Comparison of ENCODE assay signal across 9 cellular contexts in the genomic region with DNA sequence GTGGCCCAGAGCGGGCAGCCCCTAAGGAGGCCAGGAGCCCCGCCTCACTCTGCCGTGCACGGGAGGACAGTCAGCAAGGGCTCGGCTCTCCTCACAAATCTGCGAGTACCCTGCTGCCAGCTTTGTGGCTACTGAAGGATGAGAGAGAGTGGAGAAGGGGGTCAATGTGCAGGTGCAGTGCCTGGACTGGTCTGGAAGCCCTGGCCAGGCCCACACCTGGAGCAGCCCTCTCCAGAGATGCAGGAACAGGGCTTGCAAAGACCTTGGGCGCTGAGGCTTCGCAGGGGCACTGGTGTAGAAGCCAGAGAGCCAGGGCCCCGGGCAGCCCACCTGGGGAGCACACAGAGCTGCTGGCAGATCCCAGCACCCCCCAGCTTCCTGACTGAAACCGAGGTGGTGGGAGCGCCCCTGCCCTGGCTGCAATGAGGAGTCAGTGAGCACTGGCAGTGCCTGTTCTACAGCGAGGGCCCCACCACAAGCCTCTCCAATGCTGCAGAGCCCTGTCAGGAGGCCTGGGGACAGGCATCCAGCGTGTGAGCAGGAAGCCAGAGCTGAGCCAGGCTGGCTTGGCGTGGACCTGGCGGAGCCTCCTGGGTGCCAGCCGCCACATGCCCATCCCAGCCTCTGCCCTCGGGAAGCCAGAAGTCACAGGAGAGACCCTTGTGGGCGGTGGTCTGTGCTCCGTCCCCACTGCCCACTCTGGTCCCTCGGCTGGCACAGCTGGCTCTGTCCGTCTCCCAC. TPM values are rescaled to one million over a fixed set of nuclear protein-coding genes. Genes with fewer than 3 reads are reported as not detected.
A peak's percentile ranks its signal among the peaks of the same experiment; 100 is the strongest.
DNase-seq lines count a peak whose midpoint lies in the region; ATAC-seq and TF ChIP-seq lines count a peak whose summit lies in the region.
"Had no signal": no experiment of that assay in that cellular context is flagged by ENCODE, and none has a peak within 500 bp of the region (broad histone marks: within the 10 kb centered on the region; RNA-seq: fewer than 3 reads in every experiment).

No MANE protein-coding gene starts in this region.

- H3K9ac ChIP-seq in NT2/D1 (ENCODE audit: insufficient read length, low read depth): peak overlapping the region; percentile 8

- peaks cover 24% of the 10 kb centered on the region for H3K4me1 ChIP-seq in NT2/D1 (ENCODE audit: insufficient read depth, insufficient read length)
- H3K4me1 ChIP-seq: HAP-1 had no signal

- H3K36me3 Mint-ChIP-seq in activated CD4-positive, alpha-beta T cell treated with anti-CD3 and anti-CD28 coated beads for 36 hours (ENCODE audit: low read depth): no peaks in the 10 kb centered on the region
- H3K36me3 Mint-ChIP-seq in brain (no peaks in the 10 kb centered on the region), osteocyte (ENCODE audit: unreplicated experiment) (peaks cover 5% of the 10 kb centered on the region)

- ATAC-seq in activated CD4-positive, alpha-beta T cell treated with anti-CD3 and anti-CD28 coated beads for 36 hours: no peak

- no peak overlapping the region for H3K27ac Mint-ChIP-seq in activated CD4-positive, alpha-beta T cell treated with anti-CD3 and anti-CD28 coated beads for 36 hours
- H3K27ac Mint-ChIP-seq in brain: peak overlapping the region in 2 of 5 experiments; percentile 60 to 69
- no peak overlapping the region for H3K27ac Mint-ChIP-seq in osteocyte (ENCODE audit: unreplicated experiment)

- H3K9me3 ChIP-seq in NT2/D1 (ENCODE audit: insufficient read depth, low read length): peaks cover 8% of the 10 kb centered on the region; the same call in 1 of the 2 replicates
- H3K9me3 ChIP-seq: HAP-1 had no signal

- intact Hi-C loops in activated CD4-positive, alpha-beta T cell treated with anti-CD3 and anti-CD28 coated beads for 36 hours (cut with DNase I, micrococcal nuclease): loop anchor here in 1 of 2 experiments (5.0 kb wide), 3 partner anchors 34 to 79 kb away; partner anchors contain the start of gene CTBP1

- no peaks in the 10 kb centered on the region for H3K9me3 Mint-ChIP-seq in activated CD4-positive, alpha-beta T cell treated with anti-CD3 and anti-CD28 coated beads for 36 hours (ENCODE audit: low read depth)
- H3K9me3 Mint-ChIP-seq in brain: peaks cover 3 to 7% (median 4%) of the 10 kb centered on the region in 5 experiments
- H3K9me3 Mint-ChIP-seq in osteocyte (ENCODE audit: unreplicated experiment): peaks cover 4% of the 10 kb centered on the region

- peaks cover 18% of the 10 kb centered on the region for H3K27me3 Mint-ChIP-seq in activated CD4-positive, alpha-beta T cell treated with anti-CD3 and anti-CD28 coated beads for 36 hours
- H3K27me3 Mint-ChIP-seq in brain: peaks cover 64% of the 10 kb centered on the region
- peaks cover 12% of the 10 kb centered on the region for H3K27me3 Mint-ChIP-seq in osteocyte (ENCODE audit: unreplicated experiment)

- CTCF ChIA-PET in activated CD4-positive, alpha-beta T cell treated with anti-CD3 and anti-CD28 coated beads for 36 hours (lab: Charles Lee): interaction anchor here (0.6 to 4.0 kb wide), 8 partner anchors 10 to 236 kb away, joined by 3 to 23 read pairs (median 6); partner anchors contain the start of genes GAK and TMEM175

- peaks cover 30% of the 10 kb centered on the region for H3K36me3 ChIP-seq in NT2/D1 (ENCODE audit: insufficient read depth, insufficient read length, low read length)
- H3K36me3 ChIP-seq: HAP-1 had no signal

- DNase-seq in activated CD4-positive, alpha-beta T cell treated with anti-CD3 and anti-CD28 coated beads for 36 hours: no peak
- no peak for DNase-seq in activated CD4-positive, alpha-beta T cell treated with anti-CD3 and anti-CD28 coated beads, Interleukin-2, amount 50 U/mL, for 1 hour
- DNase-seq in NT2/D1 (ENCODE audit: low read depth, low spot score): no peak
- no peak for DNase-seq in osteocyte (ENCODE audit: extremely low spot score, unreplicated experiment)
- DNase-seq in middle frontal gyrus (ENCODE audit: extremely low spot score, low spot score): no peak
- no peak for DNase-seq in stimulated activated CD8-positive, alpha-beta memory T cell treated with anti-CD3 and anti-CD28 coated beads, Interleukin-4, amount 100 ng/mL, for 48 hours
- no peak for DNase-seq in NAMALWA (ENCODE audit: low spot score)

- H3K27me3 ChIP-seq in NT2/D1 (ENCODE audit: insufficient read depth, insufficient read length): peaks cover 43% of the 10 kb centered on the region

- TF ChIP-seq CTCF in brain (conservative IDR thresholded peaks at IDR 0.05) (no peak), osteocyte (IDR thresholded peaks at IDR 0.05) (no peak)

- H3K4me3 ChIP-seq in NT2/D1 (ENCODE audit: insufficient read length, low read depth): no peak overlapping the region
- H3K4me3 ChIP-seq: HAP-1 had no signal

- H3K4me3 Mint-ChIP-seq in activated CD4-positive, alpha-beta T cell treated with anti-CD3 and anti-CD28 coated beads for 36 hours: peak overlapping the region; percentile 73
- H3K4me3 Mint-ChIP-seq in brain: peak overlapping the region; percentile 51 to 85 (median 83)
- H3K4me3 Mint-ChIP-seq in osteocyte (ENCODE audit: unreplicated experiment): peak overlapping the region; percentile 65

- H3K4me1 Mint-ChIP-seq in activated CD4-positive, alpha-beta T cell treated with anti-CD3 and anti-CD28 coated beads for 36 hours: peaks cover 18% of the 10 kb centered on the region
- H3K4me1 Mint-ChIP-seq in brain (peaks cover 33% of the 10 kb centered on the region), osteocyte (ENCODE audit: unreplicated experiment) (peaks cover 31% of the 10 kb centered on the region)

- POLR2A ChIA-PET in activated CD4-positive, alpha-beta T cell treated with anti-CD3 and anti-CD28 coated beads for 36 hours (lab: Charles Lee): interaction anchor here (0.6 kb wide), 1 partner anchor 11 kb away, joined by 3 read pairs; no protein-coding TSS in a partner anchor

RNA-seq across cellular contexts. Expression of gene SPON2, which starts 3.9 kb away (rescaled TPM):
- 1 to 10 TPM; 7.5 to 8.5 TPM for total RNA-seq in activated CD4-positive, alpha-beta T cell treated with anti-CD3 and anti-CD28 coated beads for 36 hours
- 3.1 TPM for polyA plus RNA-seq in brain (ENCODE audit: insufficient read depth, low read depth, low replicate concordance)
- total RNA-seq in osteocyte: 149 and 168 TPM in 2 replicates

RNA-seq across cellular contexts. Expression of gene RNF212, which starts 55.1 kb away (rescaled TPM):
- total RNA-seq in activated CD4-positive, alpha-beta T cell treated with anti-CD3 and anti-CD28 coated beads for 36 hours: 1 to 10 TPM; 2.4 to 5.6 TPM
- polyA plus RNA-seq in brain (ENCODE audit: insufficient read depth, low read depth, low replicate concordance): 41.7 TPM
- total RNA-seq in osteocyte: 3.5 and 3.8 TPM in 2 replicates

Comparison
In these comparisons a context has a peak if more than half of its experiments do, and no peak if none do; other contexts are left out.
1. RNA of gene SPON2, which starts 3.9 kb away (total RNA-seq): 149 to 168 TPM in osteocyte; 7.5 to 8.5 TPM in activated CD4-positive, alpha-beta T cell treated with anti-CD3 and anti-CD28 coated beads for 36 hours; every median in the first group is over 10 times any median in the second.
2. Peak in every context shown above with its lines, with median percentiles within 50 percentile points of each other: H3K4me3 Mint-ChIP-seq.